ENCODE assay signal across 1 cellular context in the genomic region with DNA sequence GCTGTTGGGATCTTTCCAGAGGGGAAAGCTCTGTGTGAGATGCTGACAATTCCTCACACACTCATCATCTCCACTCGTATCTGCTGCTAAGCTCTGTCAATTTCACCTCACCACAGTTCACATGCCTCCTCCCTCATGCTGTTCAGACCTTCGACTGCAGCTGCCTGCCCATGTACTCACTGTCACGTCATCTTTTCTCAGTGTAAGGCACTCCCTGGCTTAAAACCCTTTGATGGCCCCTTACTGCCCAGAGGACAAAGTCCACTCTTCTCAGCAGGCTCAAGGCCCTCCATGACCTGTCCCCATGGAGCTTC.
TF ChIP-seq lines count a peak whose summit lies in the region.

No MANE protein-coding gene starts in this region.

TF ChIP-seq in HepG2, 621 proteins besides CTCF, POLR2A, EP300 and RAD21:
- TF ChIP-seq CREB1 (IDR thresholded peaks at IDR 0.05) = peak; percentile 61
- no peak for TF ChIP-seq CREB1 (CRISPR knock-in tag; IDR thresholded peaks at IDR 0.05)
- TF ChIP-seq ASH2L (IDR thresholded peaks at IDR 0.05; ENCODE audit: insufficient read length, low read depth, low read length) = peak; percentile 45
- no peak for TF ChIP-seq ZFAT (CRISPR knock-in tag; conservative IDR thresholded peaks at IDR 0.05)
- 0 out of 2 replicates have a peak, but pooled peaks have one; percentile 5 for TF ChIP-seq SAFB2 (CRISPR knock-in tag; IDR thresholded peaks at IDR 0.05; ENCODE audit: borderline replicate concordance, low read depth)
- TF ChIP-seq TMF1 (CRISPR knock-in tag; IDR thresholded peaks at IDR 0.05; ENCODE audit: low read depth) = no peak
- TF ChIP-seq ZIK1 (CRISPR knock-in tag; IDR thresholded peaks at IDR 0.05; ENCODE audit: borderline replicate concordance, low read depth) = no peak
- peak; percentile 50; the same call in 1 of the 2 replicates for TF ChIP-seq HNF4A (CRISPR knock-in tag; IDR thresholded peaks at IDR 0.05)
